In the genomic region with DNA sequence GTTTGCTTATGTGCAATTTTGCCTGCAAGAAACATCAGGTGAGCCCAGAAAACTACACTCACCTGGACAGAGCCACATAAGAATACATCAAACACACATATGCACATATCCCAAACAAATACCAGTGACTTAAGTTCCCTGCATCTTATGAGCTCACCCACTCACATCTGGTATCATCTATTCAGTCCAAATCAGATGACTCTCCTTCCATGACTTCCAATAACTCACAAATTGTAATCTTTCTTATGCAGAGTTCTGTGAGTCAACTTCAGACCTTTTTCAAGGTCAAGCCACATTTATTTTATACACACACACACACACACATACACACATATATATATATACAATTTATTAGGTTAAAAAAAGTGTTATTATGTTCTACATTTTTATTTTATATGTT, we compare ENCODE assay signal across 16 cellular contexts.
A peak's percentile ranks its signal among the peaks of the same experiment; 100 is the strongest.
DNase-seq lines count a peak whose midpoint lies in the region; ATAC-seq, FAIRE-seq and TF ChIP-seq lines count a peak whose summit lies in the region.
"Had no signal": no experiment of that assay in that cellular context is flagged by ENCODE, and none has a peak within 500 bp of the region (broad histone marks: within the 10 kb centered on the region; RNA-seq: fewer than 3 reads in every experiment).

No MANE protein-coding gene starts in this region.

- H3K4me3 ChIP-seq in choroid plexus epithelial cell (ENCODE audit: low read depth, low read length) (no peak overlapping the region), skeletal muscle cell (ENCODE audit: low read depth, low read length) (no peak overlapping the region), adrenal gland (no peak overlapping the region)
- H3K4me3 ChIP-seq: A549, GM12878, GM23338 had no signal

- no peak overlapping the region for H3K27ac ChIP-seq in adrenal gland
- H3K27ac ChIP-seq: A549 had no signal

- no peaks in the 10 kb centered on the region for H3K36me3 ChIP-seq in adrenal gland (replicated peaks in 1 of 2)

- TF ChIP-seq POLR2A in adrenal gland (IDR thresholded peaks at IDR 0.05): no peak

- ATAC-seq in HG02852 (IDR thresholded peaks at IDR 0.05; ENCODE audit: unreplicated experiment) (no peak), GM21619 (IDR thresholded peaks at IDR 0.05; ENCODE audit: unreplicated experiment) (no peak)
- ATAC-seq: A549; CD8-positive, alpha-beta T cell; GM12878; GM23338; HepG2 had no signal

- DNase-seq in HCEC 1CT (peak; percentile 89), RKO (ENCODE audit: low spot score) (peak; percentile 27), choroid plexus epithelial cell (ENCODE audit: low read depth) (peak; percentile 63), skeletal muscle cell (ENCODE audit: low read depth) (peak; percentile 34), D721Med (ENCODE audit: insufficient read length, low spot score) (no peak), adrenal gland (no peak)
- DNase-seq: CD8-positive, alpha-beta T cell; COR-L47; H7 had no signal

- H3K27me3 ChIP-seq in adrenal gland: no peaks in the 10 kb centered on the region

- H3K9me3 ChIP-seq in adrenal gland (replicated peaks in 1 of 3): no peaks in the 10 kb centered on the region
- H3K9me3 ChIP-seq: A549 had no signal

- TF ChIP-seq CTCF in choroid plexus epithelial cell (conservative IDR thresholded peaks at IDR 0.05; ENCODE audit: low read depth, low read length): no peak
- TF ChIP-seq CTCF in D721Med (IDR thresholded peaks at IDR 0.05; ENCODE audit: insufficient read depth, missing control alignments): no peak
- no peak for TF ChIP-seq CTCF in adrenal gland (IDR thresholded peaks at IDR 0.05)

- no peaks in the 10 kb centered on the region for H3K4me1 ChIP-seq in adrenal gland (replicated peaks in 1 of 2)
- H3K4me1 ChIP-seq: A549 had no signal

- intact Hi-C loops in adrenal gland (cut with DNase I): no loop called here

- FAIRE-seq in D721Med (lab: Jason Lieb, UNC): no peak
- FAIRE-seq: A549, GM12878, GM18507, HepG2 had no signal

Comparison
In these comparisons a context has a peak if more than half of its experiments do, and no peak if none do; other contexts are left out.
1. DNase-seq: peak in HCEC 1CT (single experiment), RKO (single experiment), choroid plexus epithelial cell (single experiment) and skeletal muscle cell (single experiment); none in D721Med (single experiment) and adrenal gland (0 of 7).